9 cellular contexts compared by ENCODE assay signal in the genomic region with DNA sequence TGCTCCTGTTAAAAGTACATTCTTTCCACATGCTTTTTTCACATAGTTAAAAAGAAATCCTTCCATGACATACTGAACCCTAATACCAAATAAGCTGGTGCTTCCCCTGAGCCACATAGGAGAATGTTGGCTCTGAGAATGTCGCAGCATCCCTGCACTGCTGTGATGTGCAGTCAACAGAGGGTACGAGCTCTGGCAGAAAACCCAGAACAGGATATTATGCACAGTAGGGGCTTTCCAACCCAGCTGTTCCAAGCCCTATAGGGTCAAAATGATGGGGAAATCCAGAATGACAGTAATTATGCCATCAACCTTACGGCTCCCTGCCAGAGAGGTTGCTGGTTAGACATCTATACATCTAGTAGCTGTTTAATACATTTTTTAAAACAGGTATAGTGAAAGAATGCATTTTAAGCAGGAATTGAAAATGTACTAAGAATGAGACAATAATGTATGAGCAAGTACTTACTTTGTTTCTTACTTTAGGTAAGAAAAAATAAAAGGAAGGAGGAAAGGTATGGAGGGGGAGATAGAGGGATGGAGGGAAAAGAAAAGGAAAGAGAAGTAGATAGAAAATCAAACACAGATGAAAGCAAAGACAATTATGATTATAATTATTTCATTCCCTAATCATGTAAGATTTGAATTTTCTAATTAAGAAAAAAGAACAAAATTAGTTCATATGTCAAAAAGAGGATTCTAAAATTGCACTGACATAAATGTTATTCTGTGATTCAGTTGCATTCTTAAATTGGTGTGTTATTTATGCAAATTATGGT.
DNase-seq lines count a peak whose midpoint lies in the region; ATAC-seq, FAIRE-seq and TF ChIP-seq lines count a peak whose summit lies in the region.
"Had no signal": no experiment of that assay in that cellular context is flagged by ENCODE, and none has a peak within 500 bp of the region (broad histone marks: within the 10 kb centered on the region; RNA-seq: fewer than 3 reads in every experiment).

No MANE protein-coding gene starts in this region.

- H3K27me3 ChIP-seq in CD4-positive, CD25-positive, alpha-beta regulatory T cell (ENCODE audit: control insufficient read depth, insufficient read depth, low read length), result no peaks in the 10 kb centered on the region
- H3K27me3 ChIP-seq in K562 (ENCODE audit: control insufficient read depth in 2 of 2, insufficient read depth in 2 of 2, low read length in 2 of 2) (no peaks in the 10 kb centered on the region), suprapubic skin (no peaks in the 10 kb centered on the region), colonic mucosa (no peaks in the 10 kb centered on the region)

- no peak overlapping the region for H3K4me2 ChIP-seq in K562 (ENCODE audit: insufficient read depth, low read length)

- DNase-seq in CD4-positive, CD25-positive, alpha-beta regulatory T cell, result peak; percentile 29 to 51 (median 36)
- DNase-seq in NAMALWA (ENCODE audit: low spot score) (peak; percentile 76), K562 (ENCODE audit: extremely low read depth in 1 of 4, low spot score in 3 of 4) (no peak), dedifferentiated amniotic fluid mesenchymal stem cell (ENCODE audit: extremely low spot score) (no peak), suprapubic skin (ENCODE audit: low spot score in 2 of 2) (no peak), colonic mucosa (no peak)
- no peak for DNase-seq in effector CD8-positive, alpha-beta T cell (lab: John Stamatoyannopoulos, UW)
- DNase-seq: Calu3 had no signal

- TF ChIP-seq EP300 in K562 (IDR thresholded peaks at IDR 0.05; ENCODE audit: low read length), result no peak
- TF ChIP-seq EP300 in suprapubic skin (IDR thresholded peaks at IDR 0.05), result no peak

- TF ChIP-seq CTCF in K562 (IDR thresholded peaks at IDR 0.05 in 2 of 3, conservative IDR thresholded peaks at IDR 0.05 in 1 of 3; ENCODE audit: insufficient read depth in 2 of 3, low read depth in 1 of 3, low read length in 3 of 3) (no peak), suprapubic skin (IDR thresholded peaks at IDR 0.05) (no peak), colonic mucosa (IDR thresholded peaks at IDR 0.05) (no peak)

- H3K4me1 ChIP-seq in CD4-positive, CD25-positive, alpha-beta regulatory T cell (ENCODE audit: control insufficient read depth, insufficient read depth, low read length, poor library complexity, severe bottlenecking), result peaks cover 48% of the 10 kb centered on the region
- peaks cover 4 to 45% of the 10 kb centered on the region in 2 experiments; a peak in 4 of 5 replicates for H3K4me1 ChIP-seq in K562 (replicated peaks in 1 of 2; ENCODE audit: control insufficient read depth in 2 of 2, insufficient read depth in 2 of 2, low read length in 2 of 2)
- no peaks in the 10 kb centered on the region for H3K4me1 ChIP-seq in suprapubic skin
- no peaks in the 10 kb centered on the region for H3K4me1 ChIP-seq in colonic mucosa

- H3K9me3 ChIP-seq in CD4-positive, CD25-positive, alpha-beta regulatory T cell (ENCODE audit: control insufficient read depth in 2 of 2, low read length in 2 of 2), result no peaks in the 10 kb centered on the region
- H3K9me3 ChIP-seq in K562 (replicated peaks; ENCODE audit: control insufficient read depth, insufficient read depth, low read depth, low read length) (no peaks in the 10 kb centered on the region), suprapubic skin (no peaks in the 10 kb centered on the region), colonic mucosa (no peaks in the 10 kb centered on the region)

- in situ Hi-C loops in K562 (cut with MboI), result no loop called here

- H3K36me3 Mint-ChIP-seq in CD4-positive, CD25-positive, alpha-beta regulatory T cell, result no peaks in the 10 kb centered on the region

- H3K4me1 Mint-ChIP-seq in CD4-positive, CD25-positive, alpha-beta regulatory T cell, result peaks cover 25 to 53% (median 37%) of the 10 kb centered on the region in 4 donors

- BruUV-seq in K562 (replicated peaks; lab: Mats Ljungman, UMichigan), result no TSS peak

- TF ChIP-seq RAD21 in K562 (CRISPR knock-in tag; conservative IDR thresholded peaks at IDR 0.05 in 1 of 2, IDR thresholded peaks at IDR 0.05 in 1 of 2), result no peak

- H3K9me1 ChIP-seq in K562 (ENCODE audit: control insufficient read depth, insufficient read depth, low read length), result no peaks in the 10 kb centered on the region

- peak overlapping the region; percentile 66 for H2AFZ ChIP-seq in K562 (ENCODE audit: low read depth, low read length)

- no peak for FAIRE-seq in K562 (lab: Jason Lieb, UNC)

- peak overlapping the region; percentile 83 for H3K27ac ChIP-seq in CD4-positive, CD25-positive, alpha-beta regulatory T cell (ENCODE audit: insufficient read depth, low read length, poor library complexity, severe bottlenecking)
- H3K27ac ChIP-seq in K562 (ENCODE audit: extremely low read depth, low read depth, low read length) (peak overlapping the region; percentile 56), suprapubic skin (no peak overlapping the region), colonic mucosa (no peak overlapping the region)

- no peaks in the 10 kb centered on the region for H4K20me1 ChIP-seq in K562 (replicated peaks; ENCODE audit: control insufficient read depth, insufficient read depth, low read length)

- intact Hi-C loops in K562 (cut with micrococcal nuclease), result no loop called here
- intact Hi-C loops in colonic mucosa (cut with DNase I), result no loop called here

- CTCF ChIA-PET in K562 (lab: Yijun Ruan, JAX; ENCODE audit: low intra/inter-chr PET ratio), result no interaction called here

- TF ChIP-seq POLR2A in K562 (conservative IDR thresholded peaks at IDR 0.05), result no peak
- TF ChIP-seq POLR2A in suprapubic skin (IDR thresholded peaks at IDR 0.05), result no peak

- H3K4me3 ChIP-seq in CD4-positive, CD25-positive, alpha-beta regulatory T cell (ENCODE audit: low read depth, low read length), result peak overlapping the region; percentile 73
- H3K4me3 ChIP-seq in K562, result no peak overlapping the region
- no peak overlapping the region for H3K4me3 ChIP-seq in suprapubic skin
- H3K4me3 ChIP-seq in colonic mucosa, result no peak overlapping the region

- H3K27ac Mint-ChIP-seq in CD4-positive, CD25-positive, alpha-beta regulatory T cell, result peak overlapping the region; percentile 66 to 98 (median 83)

- peak overlapping the region; percentile 40 to 77 (median 67) for H3K4me3 Mint-ChIP-seq in CD4-positive, CD25-positive, alpha-beta regulatory T cell

- ATAC-seq in CD4-positive, CD25-positive, alpha-beta regulatory T cell (ENCODE audit: low read depth in 2 of 2), result peak; percentile 28 to 32
- peak; percentile 45 for ATAC-seq in GM21367 (IDR thresholded peaks at IDR 0.05; ENCODE audit: unreplicated experiment)
- no peak for ATAC-seq in K562

- POLR2A ChIA-PET in K562 (lab: Yijun Ruan, JAX), result interaction anchor here (1.0 to 1.3 kb wide), 3 partner anchors 8 to 18 kb away, joined by 3 to 4 read pairs (median 4); no protein-coding TSS in a partner anchor

- no peaks in the 10 kb centered on the region for H3K27me3 Mint-ChIP-seq in CD4-positive, CD25-positive, alpha-beta regulatory T cell

- peaks cover 0 to 1% (median 0%) of the 10 kb centered on the region in 7 donors for H3K9me3 Mint-ChIP-seq in CD4-positive, CD25-positive, alpha-beta regulatory T cell

- WGBS in K562 (ENCODE audit: insufficient coverage, low coverage, missing lambda C conversion rate), result 68% methylated on average over 3 of the region's 3 CpGs
- 26% methylated on average over 3 of the region's 3 CpGs for WGBS in suprapubic skin

- no peaks in the 10 kb centered on the region for H3K79me2 ChIP-seq in K562 (ENCODE audit: control insufficient read depth, insufficient read depth, low read length)

- H3K9ac ChIP-seq in K562 (ENCODE audit: insufficient read depth in 1 of 2, low read depth in 2 of 2, low read length in 2 of 2) (peak overlapping the region in 1 of 2 experiments; percentile 1; a peak in 1 of 4 replicates), colonic mucosa (ENCODE audit: low read depth in 2 of 2, low read length in 2 of 2) (no peak overlapping the region)

- H3K36me3 ChIP-seq in CD4-positive, CD25-positive, alpha-beta regulatory T cell (ENCODE audit: control insufficient read depth, insufficient read depth, low read length), result no peaks in the 10 kb centered on the region
- H3K36me3 ChIP-seq in K562 (ENCODE audit: control insufficient read depth, insufficient read depth, low read length), result no peaks in the 10 kb centered on the region
- H3K36me3 ChIP-seq in suprapubic skin, result no peaks in the 10 kb centered on the region
- no peaks in the 10 kb centered on the region for H3K36me3 ChIP-seq in colonic mucosa

TF ChIP-seq in K562, 482 proteins besides CTCF, POLR2A, EP300 and RAD21 (continues in another document):
- peak; percentile 77 for TF ChIP-seq ZNF512 (tag; IDR thresholded peaks at IDR 0.05)
- TF ChIP-seq PCBP2 (IDR thresholded peaks at IDR 0.05; ENCODE audit: low read depth, low read length, poor library complexity, severe bottlenecking), result peak; percentile 67
- no peak for TF ChIP-seq ELK1 (CRISPR knock-in tag; IDR thresholded peaks at IDR 0.05)
- 0 out of 2 replicates have a peak, but pooled peaks have one; percentile 10 for TF ChIP-seq LARP7 (IDR thresholded peaks at IDR 0.05)
- TF ChIP-seq EWSR1 (IDR thresholded peaks at IDR 0.05; ENCODE audit: borderline replicate concordance, low read depth, partially characterized antibody), result no peak
- TF ChIP-seq CBFB (CRISPR knock-in tag; IDR thresholded peaks at IDR 0.05), result no peak
- no peak for TF ChIP-seq ETV1 (tag; conservative IDR thresholded peaks at IDR 0.05; ENCODE audit: low read depth)
- no peak for TF ChIP-seq ILF3 (IDR thresholded peaks at IDR 0.05; ENCODE audit: borderline replicate concordance)
- no peak for TF ChIP-seq NFE2L1 (tag; IDR thresholded peaks at IDR 0.05; ENCODE audit: borderline replicate concordance, low read depth)

Comparison
In these comparisons a context has a peak if more than half of its experiments do, and no peak if none do; other contexts are left out.
1. DNase-seq: peak in CD4-positive, CD25-positive, alpha-beta regulatory T cell (3 of 3) and NAMALWA (single experiment); none in K562 (0 of 4), dedifferentiated amniotic fluid mesenchymal stem cell (single experiment), suprapubic skin (0 of 2), effector CD8-positive, alpha-beta T cell (single experiment) and colonic mucosa (single experiment).
2. H3K27ac ChIP-seq: peak in CD4-positive, CD25-positive, alpha-beta regulatory T cell (single experiment) and K562 (single experiment); none in suprapubic skin (single experiment) and colonic mucosa (single experiment).